ENCODE assay signal across 17 cellular contexts in the genomic region with DNA sequence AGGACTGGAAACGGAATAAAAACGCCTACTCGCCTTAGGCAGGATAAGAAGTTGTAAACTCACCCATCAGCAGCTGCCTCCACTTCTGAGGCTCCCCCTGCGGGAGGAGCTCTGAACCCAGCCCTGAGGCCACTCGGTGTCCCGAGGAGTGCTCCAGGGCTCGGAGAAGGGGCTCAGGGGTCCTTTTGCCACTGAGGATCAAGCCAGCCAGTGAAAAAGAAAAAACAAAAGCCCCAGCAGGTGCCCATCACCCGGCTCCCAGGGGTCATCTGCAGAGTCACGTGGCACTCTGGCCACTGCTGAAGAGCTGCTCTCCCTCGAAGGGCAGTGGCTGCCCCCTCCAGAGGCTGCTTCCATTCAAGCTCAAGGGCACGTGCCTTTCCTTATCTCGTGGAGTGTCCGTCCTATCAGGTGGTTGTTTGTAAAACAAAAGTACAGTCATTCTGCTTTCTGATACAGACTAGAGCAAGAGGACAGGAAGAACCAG. TPM values are rescaled to one million over a fixed set of nuclear protein-coding genes. Genes with fewer than 3 reads are reported as not detected.
DNase-seq lines count a peak whose midpoint lies in the region; ATAC-seq, FAIRE-seq and TF ChIP-seq lines count a peak whose summit lies in the region.
"Had no signal": no experiment of that assay in that cellular context is flagged by ENCODE, and none has a peak within 500 bp of the region (broad histone marks: within the 10 kb centered on the region; RNA-seq: fewer than 3 reads in every experiment).

No MANE protein-coding gene starts in this region.

- ATAC-seq in HCT116 (peak; percentile 41; the same call in 1 of the 2 replicates), K562 (peak; percentile 97), HG03354 (IDR thresholded peaks at IDR 0.05; ENCODE audit: poor library complexity, severe bottlenecking, unreplicated experiment) (no peak)
- ATAC-seq: natural killer cell treated with Interleukin-12 subunit alpha and Interleukin-12 subunit beta and Interleukin-15 and Interleukin-18, amount 100 ng/mL, for 72 hours had no signal

- CTCF ChIA-PET in HCT116 (lab: Charles Lee): no interaction called here
- CTCF ChIA-PET in K562 (lab: Yijun Ruan, JAX; ENCODE audit: low intra/inter-chr PET ratio): interaction anchor here (0.7 to 0.9 kb wide), 3 partner anchors 17 to 250 kb away, joined by 3 read pairs; no protein-coding TSS in a partner anchor

- H3K9ac ChIP-seq in HCT116 (ENCODE audit: low read length) (no peak overlapping the region), K562 (ENCODE audit: insufficient read depth in 1 of 2, low read depth in 2 of 2, low read length in 2 of 2) (0 out of 4 replicates have a peak overlapping the region, but pooled peaks of 1 of the 2 experiments have one; percentile 4)

- H3K4me3 ChIP-seq in HCT116 (replicated peaks in 1 of 2; ENCODE audit: low read depth in 1 of 2, low read length in 2 of 2): no peak overlapping the region
- no peak overlapping the region for H3K4me3 ChIP-seq in K562
- H3K4me3 ChIP-seq in lower leg skin (ENCODE audit: low read depth, poor library complexity, severe bottlenecking): no peak overlapping the region
- H3K4me3 ChIP-seq: right atrium auricular region, SK-N-MC, upper lobe of left lung had no signal

- intact Hi-C loops in HCT116 (cut with micrococcal nuclease) (no loop called here), K562 (cut with micrococcal nuclease) (no loop called here), lower leg skin (cut with DNase I; ENCODE audit: low total_unique reads) (no loop called here)

- no peak overlapping the region for H2AFZ ChIP-seq in HCT116 (ENCODE audit: low read depth, low read length, poor library complexity, severe bottlenecking)
- H2AFZ ChIP-seq in K562 (ENCODE audit: low read depth, low read length): peak overlapping the region; percentile 74

- peak; percentile 80 for FAIRE-seq in K562 (lab: Jason Lieb, UNC)
- FAIRE-seq: endothelial cell of umbilical vein had no signal

- no peak for TF ChIP-seq EP300 in K562 (IDR thresholded peaks at IDR 0.05; ENCODE audit: low read length)

- H3K79me2 ChIP-seq in HCT116 (ENCODE audit: insufficient read depth, low read length): no peaks in the 10 kb centered on the region
- no peaks in the 10 kb centered on the region for H3K79me2 ChIP-seq in K562 (ENCODE audit: control insufficient read depth, insufficient read depth, low read length)

- no peaks in the 10 kb centered on the region for H3K9me1 ChIP-seq in K562 (ENCODE audit: control insufficient read depth, insufficient read depth, low read length)

- TF ChIP-seq CTCF in HCT116 (IDR thresholded peaks at IDR 0.05 in 2 of 3, conservative IDR thresholded peaks at IDR 0.05 in 1 of 3; ENCODE audit: borderline replicate concordance in 1 of 3, insufficient read depth in 1 of 3, low read depth in 2 of 3, low read length in 2 of 3): peak in 1 of 3 experiments; percentile 14; a peak in 1 of 6 replicates
- peak; percentile 38 to 46 (median 43); a peak in 4 of 6 replicates for TF ChIP-seq CTCF in K562 (IDR thresholded peaks at IDR 0.05 in 2 of 3, conservative IDR thresholded peaks at IDR 0.05 in 1 of 3; ENCODE audit: insufficient read depth in 2 of 3, low read depth in 1 of 3, low read length in 3 of 3)
- TF ChIP-seq CTCF in lower leg skin (IDR thresholded peaks at IDR 0.05): no peak

- TF ChIP-seq RAD21 in HCT116 (IDR thresholded peaks at IDR 0.05; ENCODE audit: low read depth) (peak; percentile 36), K562 (CRISPR knock-in tag; conservative IDR thresholded peaks at IDR 0.05 in 1 of 2, IDR thresholded peaks at IDR 0.05 in 1 of 2) (peak; percentile 12 to 48; a peak in 3 of 4 replicates)

- H3K27ac ChIP-seq in HCT116 (ENCODE audit: low read depth, low read length) (no peak overlapping the region), K562 (ENCODE audit: extremely low read depth, low read depth, low read length) (no peak overlapping the region)
- H3K27ac ChIP-seq: right atrium auricular region, SK-N-MC, upper lobe of left lung had no signal

- H4K20me1 ChIP-seq in HCT116 (ENCODE audit: insufficient read depth) (no peaks in the 10 kb centered on the region), K562 (replicated peaks; ENCODE audit: control insufficient read depth, insufficient read depth, low read length) (no peaks in the 10 kb centered on the region)

- RAD21 ChIA-PET in HCT116 (lab: Charles Lee; ENCODE audit: low non-redundant PET in 1 of 2, low total read pairs in 2 of 2, uncharacterized antibody in 2 of 2, unreplicated experiment in 2 of 2): no interaction called here

- H3K4me1 ChIP-seq in HCT116 (ENCODE audit: control insufficient read depth in 1 of 2, insufficient read depth in 2 of 2, low read length in 2 of 2): no peaks in the 10 kb centered on the region
- H3K4me1 ChIP-seq in K562 (replicated peaks in 1 of 2; ENCODE audit: control insufficient read depth in 2 of 2, insufficient read depth in 2 of 2, low read length in 2 of 2): peaks cover 8 to 13% of the 10 kb centered on the region in 2 experiments; a peak in 4 of 5 replicates

- no TSS peak for BruUV-seq in HCT116 (replicated peaks; lab: Mats Ljungman, UMichigan)
- BruUV-seq in K562 (replicated peaks; lab: Mats Ljungman, UMichigan): no TSS peak

- H3K36me3 ChIP-seq in HCT116 (ENCODE audit: control insufficient read depth in 1 of 2, insufficient read depth in 2 of 2, low read length in 2 of 2): peaks cover 6 to 7% of the 10 kb centered on the region in 2 experiments; a peak in 3 of 4 replicates
- H3K36me3 ChIP-seq in K562 (ENCODE audit: control insufficient read depth, insufficient read depth, low read length): no peaks in the 10 kb centered on the region

- DNase-seq in AG20443 (ENCODE audit: low spot score) (peak; percentile 24), HCT116 (ENCODE audit: low read depth, low spot score) (no peak), K562 (ENCODE audit: extremely low read depth in 1 of 4, low spot score in 3 of 4) (peak; percentile 31 to 69 (median 54)), lower leg skin (ENCODE audit: low spot score in 2 of 2) (peak; percentile 13 to 81), NCI-H2081 (lab: John Stamatoyannopoulos, UW) (no peak), DMS114 treated with DMSO at 0.1 percent for 48 hours (lab: John Stamatoyannopoulos, UW; ENCODE audit: unreplicated experiment) (no peak), RPMI8226 (no peak)
- DNase-seq: CD4-positive, alpha-beta T cell; GDM1; NCI-H2081 treated with DMSO at 0.1 percent for 48 hours; stimulated activated CD4-positive, alpha-beta T cell treated with anti-CD3 and anti-CD28 coated beads, Interleukin-2, amount 100 ng/mL, for 48 hours had no signal

- POLR2A ChIA-PET in HCT116 (lab: Charles Lee): no interaction called here
- POLR2A ChIA-PET in K562 (lab: Yijun Ruan, JAX): interaction anchor here (0.7 to 1.1 kb wide), 5 partner anchors 9 to 299 kb away, joined by 3 read pairs; no protein-coding TSS in a partner anchor

- WGBS in K562 (ENCODE audit: insufficient coverage, low coverage, missing lambda C conversion rate): 2% methylated on average over 6 of the region's 13 CpGs
- WGBS in lower leg skin, 2 donors: 59 to 78% methylated on average over 13 of the region's 13 CpGs

- H3K4me2 ChIP-seq in HCT116 (ENCODE audit: low read length) (no peak overlapping the region), K562 (ENCODE audit: insufficient read depth, low read length) (peak overlapping the region; percentile 30)

- no peaks in the 10 kb centered on the region for H3K9me2 ChIP-seq in HCT116 (ENCODE audit: insufficient read depth)

- in situ Hi-C loops in K562 (cut with MboI): loop anchor here (10.0 kb wide), 2 partner anchors 78 to 1512 kb away; no protein-coding TSS in a partner anchor

- no peaks in the 10 kb centered on the region for H3K27me3 ChIP-seq in HCT116 (ENCODE audit: insufficient read depth, low read length)
- H3K27me3 ChIP-seq in K562 (ENCODE audit: control insufficient read depth in 2 of 2, insufficient read depth in 2 of 2, low read length in 2 of 2): no peaks in the 10 kb centered on the region
- H3K27me3 ChIP-seq: right atrium auricular region, upper lobe of left lung had no signal

- no peak for TF ChIP-seq POLR2A in HCT116 (IDR thresholded peaks at IDR 0.05; ENCODE audit: borderline replicate concordance, extremely low read depth, insufficient read depth, insufficient read length)
- TF ChIP-seq POLR2A in K562 (conservative IDR thresholded peaks at IDR 0.05): no peak
- TF ChIP-seq POLR2A in lower leg skin (IDR thresholded peaks at IDR 0.05): no peak

- H3K9me3 ChIP-seq in HCT116 (ENCODE audit: control insufficient read depth in 1 of 2, insufficient read depth in 1 of 2, low read depth in 1 of 2, low read length in 2 of 2) (no peaks in the 10 kb centered on the region), K562 (replicated peaks; ENCODE audit: control insufficient read depth, insufficient read depth, low read depth, low read length) (no peaks in the 10 kb centered on the region)
- H3K9me3 ChIP-seq: right atrium auricular region, upper lobe of left lung had no signal

RNA-seq across cellular contexts. Expression of gene NUP50, which starts 29.0 kb away (rescaled TPM):
- total RNA-seq in HCT116 (2021; ENCODE audit: unreplicated experiment) (102 TPM), K562 (2014; rRNA removed) (77.6 and 85.3 TPM in 2 replicates), K562 (2014; rRNA removed; fragmentation: Illumina TruSeq; extraction: Trizol) (55.3 and 62.0 TPM in 2 replicates), K562 (2015; rRNA removed; fragmentation: Illumina TruSeq; extraction: Trizol) (61.8 and 62.2 TPM in 2 replicates), K562 (2021) (83.7 and 84.2 TPM in 2 replicates), lower leg skin (100 to 1,000 TPM in 1 of 4 donors, 10 to 100 TPM in 3; 50.6 to 129 (median 71.2) TPM)
- 37.8 and 43.6 TPM in 2 replicates for polyA plus RNA-seq in HCT116 (2012)
- 29.2 and 70.6 TPM in 2 replicates for total RNA-seq in K562 (2011; cell fraction: chromatin; rRNA removed; ENCODE audit: low replicate concordance)
- 26.7 and 30.3 TPM in 2 replicates for total RNA-seq in K562 (2011; cell fraction: nucleolus; rRNA removed)
- total RNA-seq in K562 (2011; cell fraction: nucleoplasm; rRNA removed): 33.5 and 52.8 TPM in 2 replicates
- polyA plus RNA-seq in K562 (2011; rRNA removed) (21.8 and 29.3 TPM in 2 replicates), K562 (2014; fragmentation: Illumina TruSeq; extraction: Trizol) (44.8 and 57.5 TPM in 2 replicates), K562 (2014; fragmentation: Nextera tagmentation; extraction: Ambion mirVana) (10 to 100 TPM; 23.8 to 25.9 TPM), K562 (2014; rRNA removed) (39.3 and 49.3 TPM in 2 replicates)
- 17.4 and 20.5 TPM in 2 replicates for polyA plus RNA-seq in K562 (2011; cell fraction: cytosol; rRNA removed)
- polyA plus RNA-seq in K562 (2011; cell fraction: nucleus; rRNA removed): 16.0 and 30.2 TPM in 2 replicates
- 23.7 and 44.7 TPM in 2 replicates for polyA plus RNA-seq in K562 (2012)
- polyA minus RNA-seq in K562 (2011; rRNA and poly(A)+ RNA removed): 43.2 and 54.9 TPM in 2 replicates
- 17.9 and 19.7 TPM in 2 replicates for polyA minus RNA-seq in K562 (2011; cell fraction: cytosol; rRNA and poly(A)+ RNA removed)
- polyA minus RNA-seq in K562 (2011; cell fraction: nucleus; rRNA and poly(A)+ RNA removed): 22.3 and 30.1 TPM in 2 replicates

RNA-seq across cellular contexts. Expression of gene KIAA0930, which starts 48.0 kb away (rescaled TPM):
- total RNA-seq in HCT116 (2021; ENCODE audit: unreplicated experiment): 60.9 TPM
- polyA plus RNA-seq in HCT116 (2012): 38.5 and 42.6 TPM in 2 replicates
- 2.7 and 4.4 TPM in 2 replicates for total RNA-seq in K562 (2011; cell fraction: chromatin; rRNA removed; ENCODE audit: low replicate concordance)
- 2.4 and 3.7 TPM in 2 replicates for total RNA-seq in K562 (2011; cell fraction: nucleolus; rRNA removed)
- total RNA-seq in K562 (2011; cell fraction: nucleoplasm; rRNA removed): 2.3 and 3.2 TPM in 2 replicates
- 8.5 and 11.5 TPM in 2 replicates for total RNA-seq in K562 (2014; rRNA removed)
- 3.0 TPM in 2 replicates for total RNA-seq in K562 (2014; rRNA removed; fragmentation: Illumina TruSeq; extraction: Trizol)
- total RNA-seq in K562 (2015; rRNA removed; fragmentation: Illumina TruSeq; extraction: Trizol): 5.0 and 5.9 TPM in 2 replicates
- 11.7 and 12.1 TPM in 2 replicates for total RNA-seq in K562 (2021)
- 7.7 and 7.9 TPM in 2 replicates for polyA plus RNA-seq in K562 (2011; rRNA removed)
- 8.7 and 16.2 TPM in 2 replicates for polyA plus RNA-seq in K562 (2011; cell fraction: cytosol; rRNA removed)
- polyA plus RNA-seq in K562 (2011; cell fraction: nucleus; rRNA removed): 9.8 and 13.3 TPM in 2 replicates
- 7.7 and 9.5 TPM in 2 replicates for polyA plus RNA-seq in K562 (2012)
- 6.4 and 8.3 TPM in 2 replicates for polyA plus RNA-seq in K562 (2014; fragmentation: Illumina TruSeq; extraction: Trizol)
- under 1 TPM; 0.24 to 0.46 TPM for polyA plus RNA-seq in K562 (2014; fragmentation: Nextera tagmentation; extraction: Ambion mirVana)
- 8.1 and 12.1 TPM in 2 replicates for polyA plus RNA-seq in K562 (2014; rRNA removed)
- polyA minus RNA-seq in K562 (2011; rRNA and poly(A)+ RNA removed): 2.1 and 4.3 TPM in 2 replicates
- polyA minus RNA-seq in K562 (2011; cell fraction: cytosol; rRNA and poly(A)+ RNA removed): 6.1 and 6.6 TPM in 2 replicates
- polyA minus RNA-seq in K562 (2011; cell fraction: nucleus; rRNA and poly(A)+ RNA removed): 1.1 and 1.8 TPM in 2 replicates
- total RNA-seq in lower leg skin: 100 to 1,000 TPM in 1 of 4 donors, 10 to 100 TPM in 3; 47.6 to 143 (median 96.8) TPM

Comparison
In these comparisons a context has a peak if more than half of its experiments do, and no peak if none do; other contexts are left out.
1. DNase-seq: peak in AG20443 (single experiment), K562 (4 of 4) and lower leg skin (2 of 2); none in HCT116 (single experiment), NCI-H2081 (0 of 2), DMS114 treated with DMSO at 0.1 percent for 48 hours (single experiment) and RPMI8226 (single experiment).
2. CTCF ChIP-seq: peak in K562 (3 of 3); none in lower leg skin (0 of 3).